Comparison of ENCODE assay signal across 1 cellular context in genomic region chr12:57745485-57745881, GRCh38.
TF ChIP-seq lines count a peak whose summit lies in the region.

No MANE protein-coding gene starts in this region.

TF ChIP-seq in A549, 52 proteins besides CTCF, POLR2A, EP300 and RAD21 (continued from another document):
- TF ChIP-seq HMGXB4 (CRISPR knock-in tag; IDR thresholded peaks at IDR 0.05; ENCODE audit: borderline replicate concordance) (no peak), BCL3 (IDR thresholded peaks at IDR 0.05) (0 out of 3 replicates have a peak, but pooled peaks have one; percentile 45)
